In the genomic region with DNA sequence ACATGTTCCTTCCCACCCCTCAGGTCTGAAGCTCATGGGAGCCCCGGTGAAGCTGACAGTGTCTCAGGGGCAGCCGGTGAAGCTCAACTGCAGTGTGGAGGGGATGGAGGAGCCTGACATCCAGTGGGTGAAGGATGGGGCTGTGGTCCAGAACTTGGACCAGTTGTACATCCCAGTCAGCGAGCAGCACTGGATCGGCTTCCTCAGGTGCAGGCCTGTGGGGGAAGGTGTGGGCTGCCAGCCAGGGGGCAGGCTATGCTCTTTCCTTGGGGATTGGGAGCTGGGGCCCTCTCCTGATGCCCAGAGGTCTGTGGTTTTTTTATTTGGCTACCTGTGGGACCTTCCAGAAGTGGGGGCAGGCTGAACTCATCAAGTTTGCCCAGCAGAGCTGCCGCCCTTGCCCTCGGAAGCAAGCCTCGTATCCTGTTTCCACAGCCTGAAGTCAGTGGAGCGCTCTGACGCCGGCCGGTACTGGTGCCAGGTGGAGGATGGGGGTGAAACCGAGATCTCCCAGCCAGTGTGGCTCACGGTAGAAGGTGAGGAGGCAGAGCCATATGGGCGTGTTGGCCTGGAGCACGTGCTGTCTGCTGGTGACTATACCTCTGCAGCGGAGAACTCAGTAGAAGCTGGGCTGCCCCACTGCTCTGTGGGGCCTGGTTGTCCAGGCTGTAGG, we compare ENCODE assay signal across 16 cellular contexts. TPM values are rescaled to one million over a fixed set of nuclear protein-coding genes. Genes with fewer than 3 reads are reported as not detected.
A peak's percentile ranks its signal among the peaks of the same experiment; 100 is the strongest.
DNase-seq lines count a peak whose midpoint lies in the region; ATAC-seq and TF ChIP-seq lines count a peak whose summit lies in the region.
"Had no signal": no experiment of that assay in that cellular context is flagged by ENCODE, and none has a peak within 500 bp of the region (broad histone marks: within the 10 kb centered on the region; RNA-seq: fewer than 3 reads in every experiment).

No MANE protein-coding gene starts in this region.

- DNase-seq in Caco-2: no peak
- peak; percentile 8 for DNase-seq in NCI-H2196 treated with DMSO at 0.1 percent for 48 hours (lab: John Stamatoyannopoulos, UW; ENCODE audit: unreplicated experiment)
- peak in 4 of 5 donors; percentile 46 to 64 (median 56) for DNase-seq in ovary
- no peak for DNase-seq in activated CD4-positive, CD25-positive, alpha-beta regulatory T cell treated with anti-CD3 and anti-CD28 coated beads, Interleukin-2, amount 50 U/mL, for 72 hours
- DNase-seq in HCEC 1CT: no peak
- no peak for DNase-seq in osteoblast (ENCODE audit: insufficient read length, low spot score, missing footprints)
- DNase-seq: activated T-cell treated with anti-CD3 and anti-CD28 coated beads, Interleukin-2, amount 50 U/mL, for 24 hours; EL; NCI-H2081 treated with DMSO at 0.1 percent for 48 hours had no signal

- intact Hi-C loops in Caco-2 (cut with micrococcal nuclease; ENCODE audit: unreplicated experiment): no loop called here
- intact Hi-C loops in ovary (cut with DNase I): no loop called here

- H3K27me3 ChIP-seq in Caco-2 (replicated peaks; ENCODE audit: control insufficient read depth, insufficient read depth, low read length): no peaks in the 10 kb centered on the region
- no peaks in the 10 kb centered on the region for H3K27me3 ChIP-seq in gastroesophageal sphincter
- H3K27me3 ChIP-seq in ovary: no peaks in the 10 kb centered on the region
- no peaks in the 10 kb centered on the region for H3K27me3 ChIP-seq in osteoblast (ENCODE audit: insufficient read depth, low read length)

- POLR2A ChIA-PET in Caco-2 (lab: Charles Lee): interaction anchor here (0.6 to 1.6 kb wide), 2 partner anchors 60 to 833 kb away, joined by 5 read pairs; no protein-coding TSS in a partner anchor

- peaks cover 3% of the 10 kb centered on the region for H3K36me3 ChIP-seq in Caco-2 (ENCODE audit: control insufficient read depth, insufficient read depth, low read length)
- peaks cover 0 to 6% of the 10 kb centered on the region in 2 donors for H3K36me3 ChIP-seq in gastroesophageal sphincter
- no peaks in the 10 kb centered on the region for H3K36me3 ChIP-seq in ovary
- no peaks in the 10 kb centered on the region for H3K36me3 ChIP-seq in osteoblast (ENCODE audit: insufficient read depth, low read length)
- H3K36me3 ChIP-seq: neutrophil had no signal

- no peaks in the 10 kb centered on the region for H3K27me3 Mint-ChIP-seq in Caco-2 (ENCODE audit: insufficient read depth, unreplicated experiment)
- H3K27me3 Mint-ChIP-seq in activated T-helper 17 cell treated with anti-CD3 and anti-CD28 coated beads, Interleukin-2, amount 50 U/mL, for 72 hours: peaks cover 12% of the 10 kb centered on the region

- TF ChIP-seq EP300 in gastroesophageal sphincter (IDR thresholded peaks at IDR 0.05): no peak
- TF ChIP-seq EP300 in ovary (IDR thresholded peaks at IDR 0.05): no peak

- ATAC-seq in gastroesophageal sphincter: no peak
- ATAC-seq in activated T-helper 17 cell treated with anti-CD3 and anti-CD28 coated beads, Interleukin-2, amount 50 U/mL, for 72 hours (replicated peaks): no peak
- ATAC-seq: activated CD4-positive, alpha-beta T cell treated with anti-CD3 and anti-CD28 coated beads for 36 hours had no signal

- H3K9me3 ChIP-seq in Caco-2 (no peaks in the 10 kb centered on the region), gastroesophageal sphincter (no peaks in the 10 kb centered on the region), ovary (no peaks in the 10 kb centered on the region), osteoblast (ENCODE audit: low read depth, low read length) (no peaks in the 10 kb centered on the region)
- H3K9me3 ChIP-seq: neutrophil had no signal

- no peak overlapping the region for H3K4me3 ChIP-seq in Caco-2 (ENCODE audit: low read depth, low read length)
- peak overlapping the region in 1 of 2 donors; percentile 33 for H3K4me3 ChIP-seq in gastroesophageal sphincter
- H3K4me3 ChIP-seq in ovary: no peak overlapping the region
- H3K4me3 ChIP-seq in osteoblast (ENCODE audit: insufficient read depth, low read length): no peak overlapping the region
- H3K4me3 ChIP-seq: skin epidermis had no signal

- H3K4me3 Mint-ChIP-seq in Caco-2 (ENCODE audit: unreplicated experiment): peak overlapping the region; percentile 94
- H3K4me3 Mint-ChIP-seq in activated T-helper 17 cell treated with anti-CD3 and anti-CD28 coated beads, Interleukin-2, amount 50 U/mL, for 72 hours: no peak overlapping the region
- H3K4me3 Mint-ChIP-seq: stimulated activated naive CD8-positive, alpha-beta T cell treated with anti-CD3 and anti-CD28 coated beads, Interleukin-15, Interleukin-2, amounts not matched to agents 100 ng/mL and 50 ng/mL, for 24 hours had no signal

- peaks cover 38% of the 10 kb centered on the region for H3K4me1 Mint-ChIP-seq in Caco-2 (ENCODE audit: low read depth, unreplicated experiment)
- peaks cover 8% of the 10 kb centered on the region for H3K4me1 Mint-ChIP-seq in activated T-helper 17 cell treated with anti-CD3 and anti-CD28 coated beads, Interleukin-2, amount 50 U/mL, for 72 hours

- peaks cover 42% of the 10 kb centered on the region for H3K36me3 Mint-ChIP-seq in Caco-2 (ENCODE audit: insufficient read depth, unreplicated experiment)
- H3K36me3 Mint-ChIP-seq in activated T-helper 17 cell treated with anti-CD3 and anti-CD28 coated beads, Interleukin-2, amount 50 U/mL, for 72 hours (ENCODE audit: low read depth): no peaks in the 10 kb centered on the region

- no TSS peak for BruUV-seq in Caco-2 (replicated peaks; lab: Mats Ljungman, UMichigan)

- no peak for TF ChIP-seq POLR2A in gastroesophageal sphincter (IDR thresholded peaks at IDR 0.05)
- no peak for TF ChIP-seq POLR2A in ovary (IDR thresholded peaks at IDR 0.05)

- CTCF ChIA-PET in Caco-2 (lab: Charles Lee): interaction anchor here (1.0 to 3.2 kb wide), 4 partner anchors 10 to 99 kb away, joined by 3 to 17 read pairs (median 8); a partner anchor contains a TSS

- WGBS in gastroesophageal sphincter (ENCODE audit: low coverage in 1 of 2), 2 donors: no CpG with 5 or more reads among the region's 16 CpGs
- 59 to 70% (median 63%) methylated on average over 16 of the region's 16 CpGs for WGBS in ovary, 3 donors

- peaks cover 64% of the 10 kb centered on the region for H3K4me1 ChIP-seq in Caco-2
- H3K4me1 ChIP-seq in gastroesophageal sphincter: peaks cover 0 to 58% (median 10%) of the 10 kb centered on the region in 3 donors
- H3K4me1 ChIP-seq in ovary (ENCODE audit: insufficient read depth): peaks cover 35% of the 10 kb centered on the region
- H3K4me1 ChIP-seq in osteoblast (ENCODE audit: insufficient read depth, low read length): peaks cover 25% of the 10 kb centered on the region

- TF ChIP-seq CTCF in Caco-2 (IDR thresholded peaks at IDR 0.05; ENCODE audit: insufficient read depth in 1 of 2, low read depth in 1 of 2, low read length in 1 of 2, severe bottlenecking in 1 of 2, unreplicated experiment in 1 of 2) (no peak), gastroesophageal sphincter (IDR thresholded peaks at IDR 0.05) (no peak), ovary (IDR thresholded peaks at IDR 0.05) (no peak), osteoblast (IDR thresholded peaks at IDR 0.05; ENCODE audit: extremely low read depth, low read depth, low read length) (no peak)

- H4K20me1 ChIP-seq in osteoblast (ENCODE audit: insufficient read depth, low read length): peaks cover 3% of the 10 kb centered on the region

- H3K27ac ChIP-seq in gastroesophageal sphincter: peak overlapping the region in 3 of 4 donors; percentile 38 to 82 (median 43)
- H3K27ac ChIP-seq in ovary: peak overlapping the region; percentile 3 to 83
- no peak overlapping the region for H3K27ac ChIP-seq in osteoblast (ENCODE audit: low read depth, low read length)
- H3K27ac ChIP-seq: neutrophil had no signal

- H3K4me2 ChIP-seq in osteoblast (ENCODE audit: insufficient read depth, low read length): no peak overlapping the region

- H3K79me2 ChIP-seq in osteoblast (ENCODE audit: insufficient read depth, low read length): no peaks in the 10 kb centered on the region

- no peaks in the 10 kb centered on the region for H3K9me3 Mint-ChIP-seq in Caco-2 (ENCODE audit: unreplicated experiment)
- no peaks in the 10 kb centered on the region for H3K9me3 Mint-ChIP-seq in activated T-helper 17 cell treated with anti-CD3 and anti-CD28 coated beads, Interleukin-2, amount 50 U/mL, for 72 hours
- H3K9me3 Mint-ChIP-seq: activated T-cell treated with anti-CD3 and anti-CD28 coated beads, Interleukin-2, amount 50 U/mL, for 24 hours; stimulated activated naive CD8-positive, alpha-beta T cell treated with anti-CD3 and anti-CD28 coated beads, Interleukin-15, Interleukin-2, amounts not matched to agents 100 ng/mL and 50 ng/mL, for 24 hours; T-helper 1 cell treated with Interleukin-12 subunit alpha and Interleukin-12 subunit beta and Interleukin-4 antibody, amounts not matched to agents 30 μg/mL and 1 μg/mL, for 36 hours had no signal

- no peak overlapping the region for H2AFZ ChIP-seq in osteoblast (ENCODE audit: low read length)

- H3K27ac Mint-ChIP-seq in Caco-2 (ENCODE audit: unreplicated experiment): peak overlapping the region; percentile 78
- H3K27ac Mint-ChIP-seq in activated T-helper 17 cell treated with anti-CD3 and anti-CD28 coated beads, Interleukin-2, amount 50 U/mL, for 72 hours: no peak overlapping the region
- H3K27ac Mint-ChIP-seq: activated CD4-positive, alpha-beta T cell treated with anti-CD3 and anti-CD28 coated beads for 36 hours; activated T-cell treated with anti-CD3 and anti-CD28 coated beads, Interleukin-2, amount 50 U/mL, for 24 hours; stimulated activated naive CD8-positive, alpha-beta T cell treated with anti-CD3 and anti-CD28 coated beads, Interleukin-15, Interleukin-2, amounts not matched to agents 100 ng/mL and 50 ng/mL, for 24 hours; T-helper 1 cell treated with Interleukin-12 subunit alpha and Interleukin-12 subunit beta and Interleukin-4 antibody, amounts not matched to agents 30 μg/mL and 1 μg/mL, for 36 hours had no signal

RNA-seq across cellular contexts. Expression of a gene that starts 2.2 kb away (rescaled TPM):
- total RNA-seq in Caco-2 (2022) (118 and 120 TPM in 2 replicates), gastroesophageal sphincter (1 to 10 TPM; 3.1 to 9.5 (median 8.4) TPM), ovary (100 to 1,000 TPM in 5 of 7 donors, 10 to 100 TPM in 2; 43.1 to 265 (median 135) TPM), osteoblast (6.2 and 6.8 TPM in 2 replicates)
- polyA plus RNA-seq in ovary: 10 to 100 TPM; 37.7 to 78.7 TPM
- 1 to 10 TPM; 1.7 to 2.7 TPM for total RNA-seq in activated T-helper 17 cell treated with anti-CD3 and anti-CD28 coated beads, Interleukin-2, amount 50 U/mL, for 72 hours

RNA-seq across cellular contexts. Expression of a gene that starts 17.2 kb away (rescaled TPM):
- total RNA-seq in Caco-2 (2022) (55.3 and 67.1 TPM in 2 replicates), gastroesophageal sphincter (10 to 100 TPM; 10.4 to 33.1 (median 12.6) TPM), ovary (10 to 100 TPM; 19.1 to 33.2 (median 22.5) TPM), osteoblast (11.9 and 13.8 TPM in 2 replicates)
- 10 to 100 TPM in 1 of 2 donors, 1 to 10 TPM in 1; 8.6 to 12.0 TPM for polyA plus RNA-seq in ovary
- 10 to 100 TPM; 51.2 to 70.0 TPM for total RNA-seq in activated T-helper 17 cell treated with anti-CD3 and anti-CD28 coated beads, Interleukin-2, amount 50 U/mL, for 72 hours

RNA-seq across cellular contexts. Expression of a gene that starts 47.6 kb away (rescaled TPM):
- total RNA-seq in Caco-2 (2022) (8.5 and 10.9 TPM in 2 replicates), gastroesophageal sphincter (under 1 TPM in 3 of 4 donors, not detected in 1; 0.16 to 0.54 (median 0.19) TPM), ovary (under 1 TPM in 4 of 7 donors, not detected in 3; 0.17 to 0.46 (median 0.30) TPM), osteoblast (not detected in 2 replicates)
- under 1 TPM in 1 of 2 donors, not detected in 1; 0.23 TPM for polyA plus RNA-seq in ovary
- total RNA-seq in activated T-helper 17 cell treated with anti-CD3 and anti-CD28 coated beads, Interleukin-2, amount 50 U/mL, for 72 hours: 1 to 10 TPM; 1.9 to 2.8 TPM

Comparison
In these comparisons a context has a peak if more than half of its experiments do, and no peak if none do; other contexts are left out.
1. DNase-seq: peak in NCI-H2196 treated with DMSO at 0.1 percent for 48 hours (single experiment) and ovary (4 of 5); none in Caco-2 (0 of 2), activated CD4-positive, CD25-positive, alpha-beta regulatory T cell treated with anti-CD3 and anti-CD28 coated beads, Interleukin-2, amount 50 U/mL, for 72 hours (single experiment), HCEC 1CT (single experiment) and osteoblast (single experiment).